11 cellular contexts compared by ENCODE assay signal in the genomic region with DNA sequence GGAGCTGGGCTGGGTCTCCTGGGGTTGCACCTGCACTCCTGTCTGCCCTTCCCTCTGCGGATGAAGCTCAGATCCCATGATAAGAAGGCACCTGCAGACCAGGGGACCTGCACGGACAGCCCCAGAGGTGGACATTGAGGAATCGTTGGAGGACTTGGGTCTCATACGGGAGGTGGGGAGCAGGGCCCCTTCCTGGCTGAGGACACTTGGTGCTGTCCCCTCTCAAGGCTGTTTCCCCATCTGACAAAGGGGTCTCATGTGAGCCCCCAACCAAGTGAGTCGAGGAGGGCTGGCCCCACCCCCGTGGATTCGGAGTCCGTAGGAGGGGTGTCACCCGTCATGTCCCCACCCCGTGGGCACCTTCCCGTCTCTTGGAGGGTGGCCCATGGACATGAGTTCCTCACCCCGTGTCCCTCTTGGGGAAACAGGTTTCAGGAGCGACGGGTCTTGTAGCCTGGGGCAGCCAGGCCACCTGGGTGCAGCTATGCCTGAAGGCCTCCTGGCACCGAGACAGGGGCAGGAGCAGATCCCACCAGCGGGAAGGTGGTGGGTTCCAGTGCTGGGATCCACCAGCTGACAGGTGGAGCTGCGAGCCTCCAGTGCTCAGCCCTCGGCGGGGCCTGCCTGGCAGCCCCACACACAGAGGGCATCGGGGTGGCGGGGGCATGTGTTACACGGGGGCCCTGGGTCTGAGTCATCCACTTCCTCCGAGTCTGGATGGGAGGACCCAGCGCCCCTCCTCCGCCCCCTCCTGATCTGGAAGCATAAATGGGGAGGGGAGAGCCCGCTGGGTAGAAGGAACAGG. TPM values are rescaled to one million over a fixed set of nuclear protein-coding genes. Genes with fewer than 3 reads are reported as not detected.
"Had no signal": no experiment of that assay in that cellular context is flagged by ENCODE, and none has a peak within 500 bp of the region (broad histone marks: within the 10 kb centered on the region; RNA-seq: fewer than 3 reads in every experiment).

A gene (plus strand): TSS at position 794 of the 805 bp plus-strand sequence. CDS start 212 bp downstream, outside the sequence.

RNA-seq across cellular contexts. Expression of the gene that starts here (rescaled TPM):
- total RNA-seq: activated CD4-positive, alpha-beta T cell treated with anti-CD3 and anti-CD28 coated beads for 36 hours; activated CD4-positive, alpha-beta T cell treated with anti-CD3 and anti-CD28 coated beads, Interleukin-2, amount 10 ng/mL, durations not matched to agents 7 days and 5 days; activated CD8-positive, alpha-beta T cell treated with anti-CD3 and anti-CD28 coated beads, Interleukin-2, amount 10 ng/mL, durations not matched to agents 7 days and 5 days; activated naive CD4-positive, alpha-beta T cell treated with anti-CD3 and anti-CD28 coated beads for 36 hours; activated naive CD4-positive, alpha-beta T cell treated with anti-CD3 and anti-CD28 coated beads, Interleukin-2, amount 50 U/mL, for 72 hours; activated T-helper 2 cell treated with anti-CD3 and anti-CD28 coated beads, Interferon-gamma antibody, Interleukin-2, Interleukin-4, amounts not matched to agents 10 μg/mL and 5 μg/mL and 100 μg/mL, durations not matched to agents 14 hours and 24 hours and 36 hours; adrenal gland; bronchial epithelial cell; NCI-H460; SJCRH30 had no signal
- polyA plus RNA-seq: IgD-negative memory B cell had no signal
